In the genomic region with DNA sequence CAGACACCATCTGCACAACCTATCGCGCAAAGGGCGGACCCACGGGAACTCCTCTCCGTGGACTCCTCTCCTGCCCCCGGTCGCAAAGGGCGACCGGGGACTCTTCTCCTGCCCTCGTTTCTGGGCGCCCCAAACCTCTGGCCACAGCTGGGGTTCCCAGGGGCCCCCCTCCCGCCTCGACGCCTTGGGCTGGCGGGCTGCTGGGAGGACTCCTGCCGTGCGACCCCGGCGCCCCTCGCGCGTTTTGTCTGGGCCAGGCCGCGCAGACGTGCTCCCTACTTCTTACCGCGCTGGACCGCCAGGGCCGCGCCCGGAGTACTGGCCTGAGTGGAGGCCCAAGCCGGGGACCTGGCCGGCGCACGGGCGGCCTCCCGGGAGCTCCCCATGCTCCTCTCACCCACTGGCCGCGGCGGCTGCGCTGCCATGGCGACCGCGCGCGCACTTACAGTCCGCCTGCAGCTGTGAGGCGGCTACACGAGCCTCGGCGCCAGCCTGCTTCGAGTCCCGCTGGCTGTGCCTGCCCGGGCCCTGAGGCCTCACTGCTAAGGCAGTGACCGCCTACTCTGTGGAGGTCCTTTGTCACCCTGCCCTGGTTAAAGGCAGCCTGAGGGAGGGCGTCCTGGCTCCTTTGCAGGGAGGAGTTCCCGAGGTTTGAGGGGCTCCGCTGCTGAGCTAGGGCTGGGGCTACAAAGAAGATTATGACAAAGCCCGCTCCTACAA, we compare ENCODE assay signal across 9 cellular contexts. TPM values are rescaled to one million over a fixed set of nuclear protein-coding genes. Genes with fewer than 3 reads are reported as not detected.
DNase-seq lines count a peak whose midpoint lies in the region; ATAC-seq and TF ChIP-seq lines count a peak whose summit lies in the region.
"Had no signal": no experiment of that assay in that cellular context is flagged by ENCODE, and none has a peak within 500 bp of the region (broad histone marks: within the 10 kb centered on the region; RNA-seq: fewer than 3 reads in every experiment).

No MANE protein-coding gene starts in this region.

- TF ChIP-seq CTCF in AG10803 (conservative IDR thresholded peaks at IDR 0.05; ENCODE audit: low read length) (no peak), fibroblast of pulmonary artery (IDR thresholded peaks at IDR 0.05; ENCODE audit: low read length, missing control alignments) (no peak), natural killer cell (IDR thresholded peaks at IDR 0.05) (no peak)

- peak; percentile 53 for ATAC-seq in GM18873 (IDR thresholded peaks at IDR 0.05; ENCODE audit: low FRiP score, unreplicated experiment)
- peak; percentile 67 for ATAC-seq in HG03139 (IDR thresholded peaks at IDR 0.05; ENCODE audit: unreplicated experiment)
- ATAC-seq in activated T-cell treated with anti-CD3 and anti-CD28 coated beads, Interleukin-2, amount 50 U/mL, for 72 hours (replicated peaks in 1 of 2), result peak; percentile 75
- ATAC-seq in natural killer cell, result peak; percentile 65 to 74 (median 71)
- ATAC-seq in stimulated activated naive CD8-positive, alpha-beta T cell treated with anti-CD3 and anti-CD28 coated beads, Interleukin-15, Interleukin-2, amounts not matched to agents 100 U/mL and 50 U/mL, for 24 hours, result peak; percentile 56
- ATAC-seq: HCT116 had no signal

- peak overlapping the region; percentile 63 for H3K27ac Mint-ChIP-seq in activated T-cell treated with anti-CD3 and anti-CD28 coated beads, Interleukin-2, amount 50 U/mL, for 72 hours
- peak overlapping the region; percentile 17 to 80 for H3K27ac Mint-ChIP-seq in natural killer cell

- H3K4me3 ChIP-seq in AG10803 (ENCODE audit: low read length), result peak overlapping the region; percentile 64
- H3K4me3 ChIP-seq in fibroblast of pulmonary artery (replicated peaks; ENCODE audit: low read depth, low read length), result peak overlapping the region; percentile 52

- intact Hi-C loops in natural killer cell (cut with micrococcal nuclease), result loop anchor here (5.0 kb wide), 1 partner anchor 40 kb away; a partner anchor contains a TSS

- peaks cover 27% of the 10 kb centered on the region for H3K4me1 Mint-ChIP-seq in activated T-cell treated with anti-CD3 and anti-CD28 coated beads, Interleukin-2, amount 50 U/mL, for 72 hours (ENCODE audit: low read depth)
- peaks cover 23 to 30% of the 10 kb centered on the region in 2 donors for H3K4me1 Mint-ChIP-seq in natural killer cell

- H3K36me3 Mint-ChIP-seq in activated T-cell treated with anti-CD3 and anti-CD28 coated beads, Interleukin-2, amount 50 U/mL, for 72 hours (ENCODE audit: insufficient read depth in 2 of 2), result peaks cover 8 to 11% of the 10 kb centered on the region in 2 donors
- peaks cover 13% of the 10 kb centered on the region for H3K36me3 Mint-ChIP-seq in natural killer cell

- peak overlapping the region; percentile 90 to 91 for H3K4me3 Mint-ChIP-seq in activated T-cell treated with anti-CD3 and anti-CD28 coated beads, Interleukin-2, amount 50 U/mL, for 72 hours
- peak overlapping the region; percentile 97 for H3K4me3 Mint-ChIP-seq in natural killer cell

- peaks cover 5 to 6% of the 10 kb centered on the region in 2 donors for H3K9me3 Mint-ChIP-seq in activated T-cell treated with anti-CD3 and anti-CD28 coated beads, Interleukin-2, amount 50 U/mL, for 72 hours
- peaks cover 0 to 3% of the 10 kb centered on the region in 2 donors for H3K9me3 Mint-ChIP-seq in natural killer cell

- peak; percentile 72 for DNase-seq in AG10803 (ENCODE audit: low read depth)
- peak; percentile 24 for DNase-seq in NCI-H748 treated with DMSO at 0.1 percent for 48 hours (lab: John Stamatoyannopoulos, UW)
- DNase-seq in activated T-cell treated with anti-CD3 and anti-CD28 coated beads, Interleukin-2, amount 50 U/mL, for 72 hours, result peak; percentile 73
- DNase-seq in fibroblast of pulmonary artery (ENCODE audit: low read depth), result peak; percentile 69
- peak; percentile 46 for DNase-seq in natural killer cell
- DNase-seq in stimulated activated naive CD8-positive, alpha-beta T cell treated with anti-CD3 and anti-CD28 coated beads, Interleukin-15, Interleukin-2, amounts not matched to agents 100 U/mL and 50 U/mL, for 24 hours, result peak; percentile 66

- no peaks in the 10 kb centered on the region for H3K27me3 Mint-ChIP-seq in activated T-cell treated with anti-CD3 and anti-CD28 coated beads, Interleukin-2, amount 50 U/mL, for 72 hours (ENCODE audit: low read depth)
- H3K27me3 Mint-ChIP-seq in natural killer cell (ENCODE audit: low read depth in 2 of 2), result peaks cover 12 to 13% of the 10 kb centered on the region in 2 donors

RNA-seq across cellular contexts. Expression of a gene that starts 0.4 kb away (rescaled TPM):
- under 1 TPM in 1 of 2 donors, not detected in 1; 0.22 TPM for total RNA-seq in activated T-cell treated with anti-CD3 and anti-CD28 coated beads, Interleukin-2, amount 50 U/mL, for 72 hours
- total RNA-seq in natural killer cell, result not detected

RNA-seq across cellular contexts. Expression of a gene that starts 0.4 kb away (rescaled TPM):
- 1 to 10 TPM; 4.5 to 6.3 TPM for total RNA-seq in activated T-cell treated with anti-CD3 and anti-CD28 coated beads, Interleukin-2, amount 50 U/mL, for 72 hours
- 1 to 10 TPM in 1 of 3 donors, under 1 TPM in 2; 0.45 to 1.0 (median 0.48) TPM for total RNA-seq in natural killer cell

RNA-seq across cellular contexts. Expression of a gene that starts 39.1 kb away (rescaled TPM):
- total RNA-seq in activated T-cell treated with anti-CD3 and anti-CD28 coated beads, Interleukin-2, amount 50 U/mL, for 72 hours, result 10 to 100 TPM; 15.1 to 16.2 TPM
- 10 to 100 TPM; 19.5 to 29.9 (median 29.2) TPM for total RNA-seq in natural killer cell

RNA-seq across cellular contexts. Expression of a gene that starts 42.9 kb away (rescaled TPM):
- total RNA-seq in activated T-cell treated with anti-CD3 and anti-CD28 coated beads, Interleukin-2, amount 50 U/mL, for 72 hours, result under 1 TPM; 0.26 to 0.46 TPM
- total RNA-seq in natural killer cell, result under 1 TPM in 1 of 3 donors, not detected in 2; 0.68 TPM

RNA-seq across cellular contexts. Expression of a gene that starts 47.4 kb away (rescaled TPM):
- 10 to 100 TPM in 1 of 2 donors, 1 to 10 TPM in 1; 5.6 to 23.0 TPM for total RNA-seq in activated T-cell treated with anti-CD3 and anti-CD28 coated beads, Interleukin-2, amount 50 U/mL, for 72 hours
- total RNA-seq in natural killer cell, result 1 to 10 TPM in 2 of 3 donors, under 1 TPM in 1; 0.92 to 2.7 (median 1.3) TPM

Comparison
In these comparisons a context has a peak if more than half of its experiments do, and no peak if none do; other contexts are left out.
1. Peak in every context shown above with its lines: DNase-seq, ATAC-seq and H3K4me3 ChIP-seq.